8 cellular contexts compared by ENCODE assay signal in genomic region chr7:48035967-48036478, GRCh38. TPM values are rescaled to one million over a fixed set of nuclear protein-coding genes. Genes with fewer than 3 reads are reported as not detected.
DNase-seq lines count a peak whose midpoint lies in the region; ATAC-seq and TF ChIP-seq lines count a peak whose summit lies in the region.

No MANE protein-coding gene starts in this region.

- H3K27ac Mint-ChIP-seq in T-helper 17 cell, result peak overlapping the region; percentile 86

- peaks cover 14% of the 10 kb centered on the region for H3K4me1 Mint-ChIP-seq in activated T-cell treated with anti-CD3 and anti-CD28 coated beads, Interleukin-2, amount 50 U/mL, for 4 hours (ENCODE audit: low read depth)
- peaks cover 15% of the 10 kb centered on the region for H3K4me1 Mint-ChIP-seq in T-helper 17 cell

- no peaks in the 10 kb centered on the region for H3K9me3 Mint-ChIP-seq in activated T-cell treated with anti-CD3 and anti-CD28 coated beads, Interleukin-2, amount 50 U/mL, for 4 hours

- H2AFZ ChIP-seq in neuron (ENCODE audit: low read depth, low read length), result peak overlapping the region; percentile 89

- peaks cover 21% of the 10 kb centered on the region for H3K27me3 Mint-ChIP-seq in activated T-cell treated with anti-CD3 and anti-CD28 coated beads, Interleukin-2, amount 50 U/mL, for 4 hours (ENCODE audit: low read depth)
- H3K27me3 Mint-ChIP-seq in T-helper 17 cell, result peaks cover 30% of the 10 kb centered on the region

- no peak for DNase-seq in activated T-cell treated with anti-CD3 and anti-CD28 coated beads, Interleukin-2, amount 50 U/mL, for 4 hours
- DNase-seq in activated T-cell treated with anti-CD3 and anti-CD28 coated beads for 4 hours (no peak), T-helper 17 cell (no peak), fibroblast of mammary gland (ENCODE audit: low read depth) (peak; percentile 28), C1 segment of cervical spinal cord (lab: John Stamatoyannopoulos, UW) (no peak), SJCRH30 (no peak)
- DNase-seq in stimulated activated CD4-positive, alpha-beta T cell treated with anti-CD3 and anti-CD28 coated beads, Interleukin-15, amount 100 ng/mL, for 24 hours, result no peak

- H3K9me3 ChIP-seq in T-helper 17 cell (ENCODE audit: control insufficient read depth, low read length, poor library complexity, severe bottlenecking), result no peaks in the 10 kb centered on the region
- H3K9me3 ChIP-seq in neuron (ENCODE audit: low read length), result no peaks in the 10 kb centered on the region
- no peaks in the 10 kb centered on the region for H3K9me3 ChIP-seq in SJCRH30 (replicated peaks)

- H3K4me3 ChIP-seq in fibroblast of mammary gland (ENCODE audit: control insufficient read depth, low read depth, low read length), result peak overlapping the region; percentile 48
- H3K4me3 ChIP-seq in neuron (ENCODE audit: low read length), result peak overlapping the region; percentile 63
- H3K4me3 ChIP-seq in SJCRH30, result no peak overlapping the region

- peak; percentile 39 to 41 for ATAC-seq in activated T-cell treated with anti-CD3 and anti-CD28 coated beads, Interleukin-2, amount 50 U/mL, for 4 hours
- ATAC-seq in T-helper 17 cell, result no peak

- no peak overlapping the region for H3K27ac ChIP-seq in SJCRH30

- no peaks in the 10 kb centered on the region for H3K36me3 Mint-ChIP-seq in activated T-cell treated with anti-CD3 and anti-CD28 coated beads, Interleukin-2, amount 50 U/mL, for 4 hours (ENCODE audit: insufficient read depth)
- H3K36me3 Mint-ChIP-seq in T-helper 17 cell (ENCODE audit: low read depth), result no peaks in the 10 kb centered on the region

- H3K27me3 ChIP-seq in neuron (ENCODE audit: insufficient read depth, low read length), result peaks cover 27% of the 10 kb centered on the region
- H3K27me3 ChIP-seq in SJCRH30, result no peaks in the 10 kb centered on the region

- H3K4me1 ChIP-seq in neuron (ENCODE audit: insufficient read depth, low read length), result peaks cover 9% of the 10 kb centered on the region
- H3K4me1 ChIP-seq in SJCRH30, result peaks cover 4% of the 10 kb centered on the region; the same call in 1 of the 2 replicates

- TF ChIP-seq CTCF in fibroblast of mammary gland (conservative IDR thresholded peaks at IDR 0.05; ENCODE audit: control insufficient read depth, insufficient read depth, low read depth, low read length), result no peak

- peak overlapping the region; percentile 81 for H3K4me3 Mint-ChIP-seq in activated T-cell treated with anti-CD3 and anti-CD28 coated beads, Interleukin-2, amount 50 U/mL, for 4 hours
- H3K4me3 Mint-ChIP-seq in T-helper 17 cell, result peak overlapping the region; percentile 94

- H3K36me3 ChIP-seq in neuron (ENCODE audit: insufficient read depth, low read length) (no peaks in the 10 kb centered on the region), SJCRH30 (no peaks in the 10 kb centered on the region)

RNA-seq across cellular contexts. Expression of gene C7orf57, which starts 0.7 kb away (rescaled TPM):
- under 1 TPM; 0.15 to 0.45 (median 0.16) TPM for total RNA-seq in activated T-cell treated with anti-CD3 and anti-CD28 coated beads, Interleukin-2, amount 50 U/mL, for 4 hours
- under 1 TPM; 0.29 to 0.30 TPM for total RNA-seq in T-helper 17 cell
- 0.06 TPM in 1 of 2 replicates, not detected in the other for total RNA-seq in SJCRH30 (2014; rRNA removed; shearing (Covaris generic))

RNA-seq across cellular contexts. Expression of gene SUN3, which starts 7.1 kb away (rescaled TPM):
- not detected for total RNA-seq in activated T-cell treated with anti-CD3 and anti-CD28 coated beads, Interleukin-2, amount 50 U/mL, for 4 hours
- total RNA-seq in T-helper 17 cell, result not detected
- total RNA-seq in SJCRH30 (2014; rRNA removed; shearing (Covaris generic)), result not detected in 2 replicates

RNA-seq across cellular contexts. Expression of gene UPP1, which starts 53.0 kb away (rescaled TPM):
- 10 to 100 TPM; 25.5 to 45.8 (median 45.1) TPM for total RNA-seq in activated T-cell treated with anti-CD3 and anti-CD28 coated beads, Interleukin-2, amount 50 U/mL, for 4 hours
- total RNA-seq in T-helper 17 cell, result 10 to 100 TPM; 72.1 to 84.6 TPM
- 2.4 and 3.7 TPM in 2 replicates for total RNA-seq in SJCRH30 (2014; rRNA removed; shearing (Covaris generic))

RNA-seq across cellular contexts. Expression of gene HUS1, which starts 56.6 kb away (rescaled TPM):
- 10 to 100 TPM; 48.9 to 55.3 (median 54.8) TPM for total RNA-seq in activated T-cell treated with anti-CD3 and anti-CD28 coated beads, Interleukin-2, amount 50 U/mL, for 4 hours
- 10 to 100 TPM; 57.7 to 65.1 TPM for total RNA-seq in T-helper 17 cell
- 31.7 and 38.7 TPM in 2 replicates for total RNA-seq in SJCRH30 (2014; rRNA removed; shearing (Covaris generic))
